Comparison of ENCODE assay signal across 9 cellular contexts in the genomic region with DNA sequence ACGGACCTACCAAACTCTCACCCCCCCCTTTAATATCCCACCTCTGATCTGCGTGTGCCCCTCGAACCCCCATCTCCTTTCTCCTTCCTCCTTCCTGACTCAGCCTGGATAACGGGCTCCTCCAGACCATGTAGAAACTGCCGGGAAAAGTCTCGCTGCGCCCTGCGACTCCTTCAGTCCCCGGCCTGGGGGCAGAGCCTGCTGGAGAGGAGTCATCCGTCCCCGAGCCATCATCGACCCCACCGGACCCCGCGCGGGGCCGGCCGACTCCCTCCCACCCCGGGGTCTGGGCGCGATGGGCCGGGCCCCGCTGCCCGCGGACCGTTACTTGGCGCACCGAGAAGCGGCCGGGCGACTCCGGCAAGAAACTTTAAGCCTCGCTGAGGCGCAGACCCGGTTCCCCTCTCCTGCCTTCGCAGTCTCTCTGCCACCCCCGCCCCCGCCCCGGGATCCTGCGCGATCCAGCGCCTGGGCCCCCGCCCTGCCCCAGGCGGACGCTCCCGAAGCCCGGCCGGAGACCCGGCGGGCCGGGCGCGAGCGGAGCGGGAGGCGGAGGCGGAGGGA. TPM values are rescaled to one million over a fixed set of nuclear protein-coding genes. Genes with fewer than 3 reads are reported as not detected.
DNase-seq lines count a peak whose midpoint lies in the region; ATAC-seq and TF ChIP-seq lines count a peak whose summit lies in the region.
"Had no signal": no experiment of that assay in that cellular context is flagged by ENCODE, and none has a peak within 500 bp of the region (broad histone marks: within the 10 kb centered on the region; RNA-seq: fewer than 3 reads in every experiment).

No MANE protein-coding gene starts in this region.

- DNase-seq in DMS 273 (lab: John Stamatoyannopoulos, UW; ENCODE audit: unreplicated experiment): peak; percentile 65
- DNase-seq in DMS 273 treated with DMSO at 0.1 percent for 48 hours (lab: John Stamatoyannopoulos, UW): no peak
- no peak for DNase-seq in T-cell
- DNase-seq in neural crest cell (ENCODE audit: low read depth, low spot score): no peak
- no peak for DNase-seq in DMS79 treated with DMSO at 0.1 percent for 48 hours (lab: John Stamatoyannopoulos, UW)
- no peak for DNase-seq in superior temporal gyrus (ENCODE audit: extremely low spot score)

- peak overlapping the region in 1 of 2 donors; percentile 58 for H3K27ac Mint-ChIP-seq in T-cell
- H3K27ac Mint-ChIP-seq in neural crest cell (ENCODE audit: unreplicated experiment): peak overlapping the region; percentile 99

- peak overlapping the region; percentile 49 to 61 for H3K4me3 ChIP-seq in esophagus (ENCODE audit: low read depth in 1 of 2, low read length in 2 of 2)

- H3K4me3 Mint-ChIP-seq in T-cell (peak overlapping the region; percentile 66 to 81 (median 76)), neural crest cell (peak overlapping the region; percentile 92)

- H3K27ac ChIP-seq in esophagus (ENCODE audit: low read depth in 2 of 2, low read length in 1 of 2): peak overlapping the region; percentile 83 to 87
- H3K27ac ChIP-seq: 22Rv1 had no signal

- POLR2A ChIA-PET in T-cell (lab: Charles Lee): no interaction called here

- H3K4me1 Mint-ChIP-seq in T-cell (peaks cover 13 to 51% (median 16%) of the 10 kb centered on the region in 3 donors), neural crest cell (peaks cover 42% of the 10 kb centered on the region)

- TF ChIP-seq CTCF in neural crest cell (conservative IDR thresholded peaks at IDR 0.05): no peak

- no peaks in the 10 kb centered on the region for H3K9me3 ChIP-seq in esophagus (ENCODE audit: control insufficient read depth in 2 of 2, insufficient read depth in 1 of 2, low read depth in 1 of 2, low read length in 1 of 2)

- H3K27me3 Mint-ChIP-seq in T-cell (peaks cover 53 to 62% of the 10 kb centered on the region in 2 donors), neural crest cell (ENCODE audit: low read depth) (peaks cover 11% of the 10 kb centered on the region)

- CTCF ChIA-PET in T-cell (lab: Charles Lee): no interaction called here

- WGBS in esophagus, 2 donors: 0 to 1% methylated on average over 54 to 57 of the region's 57 CpGs

- H3K36me3 Mint-ChIP-seq in T-cell (peaks cover 5% of the 10 kb centered on the region), neural crest cell (ENCODE audit: low read depth) (peaks cover 16% of the 10 kb centered on the region)

- no peaks in the 10 kb centered on the region for H3K36me3 ChIP-seq in esophagus (ENCODE audit: control insufficient read depth in 2 of 2, insufficient read depth in 2 of 2, low read length in 1 of 2)

- H3K9me3 Mint-ChIP-seq in T-cell (no peaks in the 10 kb centered on the region), neural crest cell (no peaks in the 10 kb centered on the region)

- ATAC-seq in HG02759 (IDR thresholded peaks at IDR 0.05; ENCODE audit: unreplicated experiment): peak; percentile 22
- peak; percentile 7 to 21 (median 16) for ATAC-seq in T-cell (replicated peaks in 1 of 4)

- H3K27me3 ChIP-seq in esophagus (ENCODE audit: control insufficient read depth in 1 of 2, insufficient read depth in 2 of 2, low read length in 2 of 2): peaks cover 3 to 6% of the 10 kb centered on the region in 2 donors

- H3K4me1 ChIP-seq in esophagus (ENCODE audit: control insufficient read depth in 2 of 2, insufficient read depth in 2 of 2, low read length in 1 of 2): peaks cover 0 to 3% of the 10 kb centered on the region in 2 donors

RNA-seq across cellular contexts. Expression of a gene that starts 3.4 kb away (rescaled TPM):
- total RNA-seq in T-cell (100 to 1,000 TPM in 1 of 5 donors, 10 to 100 TPM in 3, 1 to 10 TPM in 1; 8.9 to 106 (median 23.7) TPM), neural crest cell (192 and 200 TPM in 2 replicates)
- polyA plus RNA-seq in esophagus: 1 to 10 TPM; 3.7 to 5.9 TPM
